In genomic region chr6:170264644-170265043, GRCh38 we compare ENCODE assay signal across 7 cellular contexts. TPM values are rescaled to one million over a fixed set of nuclear protein-coding genes. Genes with fewer than 3 reads are reported as not detected.
DNase-seq lines count a peak whose midpoint lies in the region; ATAC-seq and TF ChIP-seq lines count a peak whose summit lies in the region.
"Not testable (repeated sequence)": the region's sequence is repeated elsewhere in the genome, so short reads cannot be mapped to it uniquely, and the experiment has no call there.
"Had no signal": no experiment of that assay in that cellular context is flagged by ENCODE, and none has a peak within 500 bp of the region (broad histone marks: within the 10 kb centered on the region; RNA-seq: fewer than 3 reads in every experiment).

No MANE protein-coding gene starts in this region.

- H3K4me3 ChIP-seq in dorsolateral prefrontal cortex, spleen: not testable (repeated sequence)

- intact Hi-C loops in dorsolateral prefrontal cortex (cut with DNase I); left ventricle myocardium superior (cut with micrococcal nuclease); spleen (cut with DNase I; ENCODE audit: low total_unique reads): not testable (repeated sequence)

- H3K4me1 Mint-ChIP-seq in nephron progenitor cell (peaks cover 74% of the 10 kb centered on the region), progenitor cell of endocrine pancreas (ENCODE audit: low read depth) (peaks cover 46% of the 10 kb centered on the region)

- H3K27ac Mint-ChIP-seq in nephron progenitor cell: peak overlapping the region; percentile 31
- peak overlapping the region; percentile 54 for H3K27ac Mint-ChIP-seq in progenitor cell of endocrine pancreas

- 91 to 96% (median 94%) methylated on average over 9 to 12 of the region's 12 CpGs for WGBS in spleen, 5 donors

- H3K4me1 ChIP-seq in spleen: peaks cover 0 to 24% (median 5%) of the 10 kb centered on the region in 6 donors

- H3K27ac ChIP-seq in dorsolateral prefrontal cortex (peak overlapping the region in 35 of 59 donors; percentile 0 to 95 (median 86)), substantia nigra (ENCODE audit: low read depth, low read length, poor library complexity, severe bottlenecking) (peak overlapping the region; percentile 43)
- not testable (repeated sequence) for H3K27ac ChIP-seq in spleen

- not testable (repeated sequence) for H3K9me3 Mint-ChIP-seq in nephron progenitor cell; progenitor cell of endocrine pancreas (ENCODE audit: low read depth)

- not testable (repeated sequence) for H3K36me3 Mint-ChIP-seq in nephron progenitor cell (ENCODE audit: low read depth); progenitor cell of endocrine pancreas (ENCODE audit: insufficient read depth)

- H3K9me3 ChIP-seq in spleen: not testable (repeated sequence)

- H3K27me3 ChIP-seq in dorsolateral prefrontal cortex: not testable (repeated sequence)
- H3K27me3 ChIP-seq in spleen (replicated peaks in 1 of 7): peaks cover 0 to 43% (median 8%) of the 10 kb centered on the region in 7 donors

- H3K27me3 Mint-ChIP-seq in nephron progenitor cell (ENCODE audit: low read depth, poor library complexity); progenitor cell of endocrine pancreas: not testable (repeated sequence)

- not testable (repeated sequence) for H3K4me3 Mint-ChIP-seq in nephron progenitor cell; progenitor cell of endocrine pancreas (ENCODE audit: low read depth)

- H3K36me3 ChIP-seq in spleen: not testable (repeated sequence)

- TF ChIP-seq POLR2A in spleen (IDR thresholded peaks at IDR 0.05): not testable (repeated sequence)

- DNase-seq in dorsolateral prefrontal cortex: peak in 1 of 10 donors; percentile 18
- peak; percentile 5 for DNase-seq in left ventricle myocardium superior
- not testable (repeated sequence) for DNase-seq in nephron progenitor cell; progenitor cell of endocrine pancreas (ENCODE audit: low spot score, unreplicated experiment); substantia nigra (lab: John Stamatoyannopoulos, UW)
- peak; percentile 27 for DNase-seq in spleen

- TF ChIP-seq CTCF in dorsolateral prefrontal cortex (IDR thresholded peaks at IDR 0.05 in 54 of 56, conservative IDR thresholded peaks at IDR 0.05 in 2 of 56; ENCODE audit: low read depth in 1 of 56, partially characterized antibody in 56 of 56); nephron progenitor cell (IDR thresholded peaks at IDR 0.05); progenitor cell of endocrine pancreas (IDR thresholded peaks at IDR 0.05; ENCODE audit: unreplicated experiment); spleen (IDR thresholded peaks at IDR 0.05 in 8 of 11, conservative IDR thresholded peaks at IDR 0.05 in 3 of 11): not testable (repeated sequence)

- ATAC-seq in left ventricle myocardium superior: not testable (repeated sequence)

RNA-seq across cellular contexts. Expression of gene DLL1, which starts 26.2 kb away (rescaled TPM):
- total RNA-seq in dorsolateral prefrontal cortex (10 to 100 TPM in 104 of 120 experiments, 1 to 10 TPM in 16; 4.7 to 47.2 (median 15.7) TPM), left ventricle myocardium superior (15.3 TPM), progenitor cell of endocrine pancreas (75.3 and 79.1 TPM in 2 replicates), spleen (100 to 1,000 TPM in 2 of 7 donors, 10 to 100 TPM in 5; 34.7 to 119 (median 79.8) TPM)
- 10 to 100 TPM; 12.6 to 30.3 (median 15.0) TPM for polyA plus RNA-seq in spleen
- polyA plus RNA-seq: CD14-positive monocyte had no signal

RNA-seq across cellular contexts. Expression of gene FAM120B, which starts 41.9 kb away (rescaled TPM):
- 10 to 100 TPM; 37.3 to 72.0 (median 55.7) TPM for total RNA-seq in dorsolateral prefrontal cortex
- 20.5 TPM for total RNA-seq in left ventricle myocardium superior
- total RNA-seq in progenitor cell of endocrine pancreas: 46.2 and 49.3 TPM in 2 replicates
- 10 to 100 TPM; 24.8 to 41.2 (median 27.4) TPM for total RNA-seq in spleen
- 1 to 10 TPM; 7.6 to 8.7 (median 8.5) TPM for polyA plus RNA-seq in spleen
